ENCODE assay signal across 20 cellular contexts in the genomic region with DNA sequence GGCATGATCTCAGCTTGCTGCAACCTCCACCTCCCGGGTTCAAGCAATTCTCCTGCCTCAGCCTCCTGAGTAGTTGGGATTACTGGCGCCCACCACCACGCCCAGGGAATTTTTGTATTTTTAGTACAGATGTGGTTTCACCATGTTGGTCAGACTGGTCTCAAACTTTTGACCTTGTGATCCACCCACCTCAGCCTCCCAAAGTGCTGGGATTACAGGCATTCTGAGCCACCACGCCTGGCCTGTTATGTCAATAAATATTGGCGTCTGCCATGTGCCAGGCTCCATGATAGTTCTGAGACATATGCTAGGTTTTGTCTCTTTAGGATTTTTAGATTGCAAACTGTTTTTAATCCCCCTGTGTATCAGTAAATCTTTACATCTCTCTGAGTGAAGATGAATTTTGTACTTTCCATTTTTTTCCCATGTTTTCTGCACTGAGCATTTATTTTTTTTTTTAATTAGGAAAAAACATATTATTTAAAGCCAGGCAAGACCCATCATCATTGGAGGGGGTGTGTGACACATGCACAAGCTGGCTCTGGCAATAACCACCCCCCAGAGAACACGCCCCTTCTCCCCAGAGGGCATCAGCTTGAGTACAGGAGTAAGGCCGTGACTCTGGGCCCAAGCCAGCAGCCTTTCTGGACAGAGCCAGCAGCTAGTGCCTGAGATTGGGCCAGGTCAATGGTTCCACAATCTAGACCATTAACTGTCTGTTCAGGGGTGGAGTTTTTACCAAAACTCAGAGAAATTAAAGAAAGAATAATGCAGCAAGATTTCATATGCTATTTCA.
"Had no signal": no experiment of that assay in that cellular context is flagged by ENCODE, and none has a peak within 500 bp of the region (broad histone marks: within the 10 kb centered on the region; RNA-seq: fewer than 3 reads in every experiment).

No MANE protein-coding gene starts in this region.

- H3K4me3 ChIP-seq: cardiac muscle cell, esophagus squamous epithelium, transverse colon, uterus had no signal

- H3K36me3 ChIP-seq: cardiac muscle cell, esophagus squamous epithelium, neutrophil, transverse colon, uterus had no signal

- ATAC-seq: natural killer cell; stimulated activated naive CD8-positive, alpha-beta T cell treated with anti-CD3 and anti-CD28 coated beads, Interleukin-15, Interleukin-2, amounts not matched to agents 100 U/mL and 50 U/mL, for 24 hours had no signal

- H3K27me3 ChIP-seq: cardiac muscle cell, esophagus squamous epithelium, neutrophil, transverse colon, uterus had no signal

- DNase-seq: activated CD4-positive, alpha-beta T cell treated with anti-CD3 and anti-CD28 coated beads for 1 hour; activated CD8-positive, alpha-beta memory T cell treated with anti-CD3 and anti-CD28 coated beads for 24 hours; activated CD8-positive, alpha-beta memory T cell treated with anti-CD3 and anti-CD28 coated beads, Interleukin-2, amount 50 U/mL, for 48 hours; activated gamma-delta T cell; dermis blood vessel endothelial cell; effector memory CD4-positive, alpha-beta T cell; esophagus squamous epithelium; immature natural killer cell; kidney glomerular epithelial cell; mesendoderm; natural killer cell; stimulated activated CD4-positive, alpha-beta T cell treated with anti-CD3 and anti-CD28 coated beads, Interleukin-12 subunit alpha, Interleukin-12 subunit beta, amount 100 ng/mL, for 4 hours; stimulated activated CD4-positive, alpha-beta T cell treated with anti-CD3 and anti-CD28 coated beads, Interleukin-1b, Interleukin-23, amount 100 ng/mL, for 48 hours; stimulated activated naive CD8-positive, alpha-beta T cell treated with anti-CD3 and anti-CD28 coated beads, Interleukin-15, Interleukin-2, amounts not matched to agents 100 U/mL and 50 U/mL, for 24 hours; substantia nigra; T-helper 2 cell; transverse colon; uterus had no signal

- H3K9me3 ChIP-seq: esophagus squamous epithelium, neutrophil, transverse colon, uterus had no signal
